ENCODE assay signal across 20 cellular contexts in genomic region chr22:43292633-43293025, GRCh38. TPM values are rescaled to one million over a fixed set of nuclear protein-coding genes. Genes with fewer than 3 reads are reported as not detected.
DNase-seq lines count a peak whose midpoint lies in the region; ATAC-seq and TF ChIP-seq lines count a peak whose summit lies in the region.
"Had no signal": no experiment of that assay in that cellular context is flagged by ENCODE, and none has a peak within 500 bp of the region (broad histone marks: within the 10 kb centered on the region; RNA-seq: fewer than 3 reads in every experiment).

No MANE protein-coding gene starts in this region.

- no peaks in the 10 kb centered on the region for H3K36me3 ChIP-seq in sigmoid colon
- H3K36me3 ChIP-seq: neutrophil had no signal

- peaks cover 0 to 81% (median 37%) of the 10 kb centered on the region in 4 donors for H3K4me1 ChIP-seq in sigmoid colon

- no peak for TF ChIP-seq POLR2A in sigmoid colon (IDR thresholded peaks at IDR 0.05)

- no peak overlapping the region for H3K4me3 Mint-ChIP-seq in CD14-positive monocyte
- no peak overlapping the region for H3K4me3 Mint-ChIP-seq in effector memory CD8-positive, alpha-beta T cell
- H3K4me3 Mint-ChIP-seq: activated naive CD4-positive, alpha-beta T cell treated with anti-CD3 and anti-CD28 coated beads for 36 hours had no signal

- H3K4me3 ChIP-seq in sigmoid colon, result no peak overlapping the region
- H3K4me3 ChIP-seq: smooth muscle cell had no signal

- peaks cover 0 to 2% (median 0%) of the 10 kb centered on the region in 7 donors for H3K9me3 Mint-ChIP-seq in CD14-positive monocyte
- no peaks in the 10 kb centered on the region for H3K9me3 Mint-ChIP-seq in effector memory CD8-positive, alpha-beta T cell
- H3K9me3 Mint-ChIP-seq: activated naive CD4-positive, alpha-beta T cell treated with anti-CD3 and anti-CD28 coated beads for 36 hours had no signal

- H3K27ac Mint-ChIP-seq in CD14-positive monocyte, result no peak overlapping the region
- H3K27ac Mint-ChIP-seq in effector memory CD8-positive, alpha-beta T cell, result no peak overlapping the region
- H3K27ac Mint-ChIP-seq: activated naive CD4-positive, alpha-beta T cell treated with anti-CD3 and anti-CD28 coated beads for 36 hours had no signal

- H3K36me3 Mint-ChIP-seq in CD14-positive monocyte, result no peaks in the 10 kb centered on the region
- H3K36me3 Mint-ChIP-seq in effector memory CD8-positive, alpha-beta T cell (ENCODE audit: insufficient read depth), result no peaks in the 10 kb centered on the region

- H3K9me3 ChIP-seq in sigmoid colon, result no peaks in the 10 kb centered on the region
- H3K9me3 ChIP-seq: neutrophil had no signal

- peaks cover 34% of the 10 kb centered on the region for H3K4me1 Mint-ChIP-seq in CD14-positive monocyte
- peaks cover 3 to 17% of the 10 kb centered on the region in 2 donors for H3K4me1 Mint-ChIP-seq in effector memory CD8-positive, alpha-beta T cell (ENCODE audit: low read depth in 2 of 2)

- no peak for TF ChIP-seq EP300 in sigmoid colon (IDR thresholded peaks at IDR 0.05)

- H3K27me3 Mint-ChIP-seq in CD14-positive monocyte (ENCODE audit: low read depth in 3 of 3), result peaks cover 0 to 8% (median 5%) of the 10 kb centered on the region in 3 donors
- no peaks in the 10 kb centered on the region for H3K27me3 Mint-ChIP-seq in effector memory CD8-positive, alpha-beta T cell

- TF ChIP-seq CTCF in sigmoid colon (IDR thresholded peaks at IDR 0.05), result no peak
- TF ChIP-seq CTCF in CD14-positive monocyte (IDR thresholded peaks at IDR 0.05), result no peak

- no peak for ATAC-seq in HG03457 (IDR thresholded peaks at IDR 0.05; ENCODE audit: unreplicated experiment)
- ATAC-seq in effector memory CD8-positive, alpha-beta T cell (replicated peaks), result no peak
- ATAC-seq: activated CD4-positive, CD25-positive, alpha-beta regulatory T cell treated with anti-CD3 and anti-CD28 coated beads, Interleukin-2, amount 50 U/mL, for 24 hours; left cardiac atrium had no signal

- H3K27me3 ChIP-seq in sigmoid colon, result no peaks in the 10 kb centered on the region

- DNase-seq in DMS153 (lab: John Stamatoyannopoulos, UW) (peak; percentile 49), NCI-H2107 treated with DMSO at 0.1 percent for 48 hours (lab: John Stamatoyannopoulos, UW; ENCODE audit: unreplicated experiment) (peak; percentile 55), cerebellum (ENCODE audit: low spot score) (peak; percentile 44), sigmoid colon (no peak), CD14-positive monocyte (ENCODE audit: low spot score) (no peak)
- DNase-seq in stimulated activated CD8-positive, alpha-beta memory T cell treated with anti-CD3 and anti-CD28 coated beads, Interleukin-4, amount 100 ng/mL, for 48 hours, result no peak
- DNase-seq in effector memory CD8-positive, alpha-beta T cell, result no peak
- DNase-seq: ACHN; activated naive CD4-positive, alpha-beta T cell treated with anti-CD3 and anti-CD28 coated beads for 36 hours; activated T-cell treated with anti-CD3 and anti-CD28 coated beads, Interleukin-2, amount 50 U/mL, for 48 hours; left cardiac atrium; NCI-H1105; RPMI8226; stimulated activated CD4-positive, alpha-beta T cell treated with anti-CD3 and anti-CD28 coated beads, Interleukin-4, amount 100 ng/mL, for 1 hour; T1000 had no signal

- intact Hi-C loops in sigmoid colon (cut with DNase I) (no loop called here), CD14-positive monocyte (cut with micrococcal nuclease) (no loop called here)

- 81 to 83% methylated on average over 9 of the region's 9 CpGs for WGBS in sigmoid colon, 2 donors

- H3K27ac ChIP-seq in sigmoid colon, result peak overlapping the region in 3 of 4 donors; percentile 25 to 85 (median 73)
- H3K27ac ChIP-seq: neutrophil had no signal

RNA-seq across cellular contexts. Expression of gene SCUBE1, which starts 50.5 kb away (rescaled TPM):
- total RNA-seq in cerebellum, result 1.7 TPM
- under 1 TPM; 0.33 to 0.81 (median 0.46) TPM for total RNA-seq in sigmoid colon
- polyA plus RNA-seq in sigmoid colon, result 1 to 10 TPM in 1 of 3 donors, under 1 TPM in 2; 0.23 to 1.1 (median 0.60) TPM
- under 1 TPM; 0.20 to 0.26 TPM for polyA plus RNA-seq in CD14-positive monocyte
- total RNA-seq: activated naive CD4-positive, alpha-beta T cell treated with anti-CD3 and anti-CD28 coated beads for 36 hours; pulmonary artery endothelial cell had no signal

Comparison
In these comparisons a context has a peak if more than half of its experiments do, and no peak if none do; other contexts are left out.
1. DNase-seq: peak in DMS153 (single experiment), NCI-H2107 treated with DMSO at 0.1 percent for 48 hours (single experiment) and cerebellum (single experiment); none in sigmoid colon (single experiment), CD14-positive monocyte (single experiment), stimulated activated CD8-positive, alpha-beta memory T cell treated with anti-CD3 and anti-CD28 coated beads, Interleukin-4, amount 100 ng/mL, for 48 hours (single experiment) and effector memory CD8-positive, alpha-beta T cell (0 of 3).